In the genomic region with DNA sequence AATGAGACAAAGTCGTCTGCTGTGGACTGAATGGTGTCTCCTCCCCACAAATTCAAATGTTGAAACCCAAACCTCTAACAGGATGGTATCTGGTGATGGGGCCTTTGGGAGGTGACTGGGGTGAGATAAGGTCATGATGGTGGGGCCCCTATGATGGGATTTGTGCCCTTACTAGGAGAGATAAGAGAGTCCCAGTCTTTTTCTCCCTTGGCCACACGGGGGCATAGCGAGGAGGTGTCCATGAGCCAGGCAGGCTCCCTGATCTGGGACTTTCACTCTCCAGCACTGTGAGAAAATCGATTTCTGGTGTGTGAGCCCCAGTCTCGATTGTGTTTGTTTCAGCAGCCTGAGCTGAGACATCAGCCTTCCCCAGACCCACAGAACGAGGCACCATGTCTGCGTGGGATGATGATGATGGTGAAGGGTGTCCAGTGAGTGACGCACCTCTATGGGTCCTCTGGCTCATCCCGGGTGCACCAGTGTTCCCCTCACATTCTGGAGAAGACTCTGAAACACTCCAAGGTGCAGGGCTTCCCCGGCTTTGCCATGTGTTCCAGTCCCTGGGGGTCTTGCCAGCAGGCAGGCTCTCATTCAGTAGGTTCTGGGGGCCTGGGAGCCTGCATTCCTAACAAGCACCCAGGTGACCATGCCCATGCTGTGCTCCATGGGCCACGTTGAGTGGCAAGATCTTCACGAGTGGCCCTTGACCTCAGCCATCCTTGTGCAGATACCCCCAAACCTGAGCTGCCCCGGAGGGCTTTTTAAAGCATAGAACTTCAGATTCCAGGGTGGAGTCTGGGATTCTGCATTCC, we compare ENCODE assay signal across 1 cellular context.
TF ChIP-seq lines count a peak whose summit lies in the region.

No MANE protein-coding gene starts in this region.

TF ChIP-seq in H1, 55 proteins besides CTCF, POLR2A, EP300 and RAD21 (continued from another document):
- TF ChIP-seq CBX8 (IDR thresholded peaks at IDR 0.05; ENCODE audit: borderline replicate concordance, low read depth, low read length) (no peak), RXRA (IDR thresholded peaks at IDR 0.05; ENCODE audit: insufficient read depth, low read depth, low read length) (no peak), GTF2F1 (IDR thresholded peaks at IDR 0.05; ENCODE audit: borderline replicate concordance, low read depth, low read length) (no peak), RBBP5 (IDR thresholded peaks at IDR 0.05; ENCODE audit: borderline replicate concordance, low read depth, low read length) (no peak), SRF (IDR thresholded peaks at IDR 0.05; ENCODE audit: low read depth, low read length) (no peak), RNF2 (IDR thresholded peaks at IDR 0.05; ENCODE audit: borderline replicate concordance, low read depth, low read length, missing control alignments, poor library complexity, severe bottlenecking) (no peak), SUZ12 (IDR thresholded peaks at IDR 0.05; ENCODE audit: low read length) (no peak)
